In genomic region chr15:40382580-40383456, GRCh38 we compare ENCODE assay signal across 8 cellular contexts. TPM values are rescaled to one million over a fixed set of nuclear protein-coding genes. Genes with fewer than 3 reads are reported as not detected.
A peak's percentile ranks its signal among the peaks of the same experiment; 100 is the strongest.
DNase-seq lines count a peak whose midpoint lies in the region; ATAC-seq, FAIRE-seq and TF ChIP-seq lines count a peak whose summit lies in the region.

KNSTRN (plus strand) TSS chr15:40382721; CDS start chr15:40382836, 115 bp downstream.

- peak within 1 kb of the TSS; percentile 93 for H3K27ac Mint-ChIP-seq in activated T-helper 17 cell treated with anti-CD3 and anti-CD28 coated beads, Interleukin-2, amount 50 U/mL, for 72 hours
- H3K27ac Mint-ChIP-seq in natural killer cell treated with Interleukin-12 subunit alpha and Interleukin-12 subunit beta and Interleukin-15 and Interleukin-18, amount 100 ng/mL, for 72 hours: peak within 1 kb of the TSS; percentile 72 to 91

- H3K36me3 ChIP-seq in Loucy (ENCODE audit: insufficient read depth, low read length): peaks cover 16% of the 10 kb centered on the region; the same call in 1 of the 2 replicates
- H3K36me3 ChIP-seq in RWPE2 (ENCODE audit: low read depth): peaks cover 43% of the 10 kb centered on the region

- H4K20me1 ChIP-seq in Loucy (ENCODE audit: insufficient read depth, low read length, poor library complexity, severe bottlenecking): peaks cover 18% of the 10 kb centered on the region

- TF ChIP-seq CTCF in Loucy (conservative IDR thresholded peaks at IDR 0.05; ENCODE audit: low read length): no peak
- no peak for TF ChIP-seq CTCF in RWPE2 (IDR thresholded peaks at IDR 0.05; ENCODE audit: poor library complexity, severe bottlenecking)
- no peak for TF ChIP-seq CTCF in fibroblast of pulmonary artery (IDR thresholded peaks at IDR 0.05; ENCODE audit: low read length, missing control alignments)

- peak within 1 kb of the TSS; percentile 99 for H3K4me2 ChIP-seq in Loucy (ENCODE audit: low read depth, low read length, poor library complexity, severe bottlenecking)

- TF ChIP-seq POLR2A in H54 (IDR thresholded peaks at IDR 0.05; ENCODE audit: low read depth, low read length): peak; percentile 46

- peak; percentile 20 for FAIRE-seq in H54 (lab: Jason Lieb, UNC)

- no peaks in the 10 kb centered on the region for H3K9me2 ChIP-seq in Loucy (replicated peaks; ENCODE audit: low read depth, low read length)

- H3K9me3 ChIP-seq in Loucy (ENCODE audit: insufficient read depth, low read depth, low read length) (no peaks in the 10 kb centered on the region), RWPE2 (ENCODE audit: severe bottlenecking) (no peaks in the 10 kb centered on the region)

- H3K4me3 ChIP-seq in Loucy (ENCODE audit: low read length, poor library complexity, severe bottlenecking) (peak within 1 kb of the TSS; percentile 100), RWPE2 (ENCODE audit: severe bottlenecking) (peak within 1 kb of the TSS; percentile 79), fibroblast of pulmonary artery (replicated peaks; ENCODE audit: low read depth, low read length) (peak within 1 kb of the TSS; percentile 92)

- H3K27ac ChIP-seq in RWPE2 (ENCODE audit: poor library complexity, severe bottlenecking): peak within 1 kb of the TSS; percentile 52

- H3K36me3 Mint-ChIP-seq in activated T-helper 17 cell treated with anti-CD3 and anti-CD28 coated beads, Interleukin-2, amount 50 U/mL, for 72 hours (ENCODE audit: low read depth): peaks cover 33% of the 10 kb centered on the region
- peaks cover 5% of the 10 kb centered on the region for H3K36me3 Mint-ChIP-seq in natural killer cell treated with Interleukin-12 subunit alpha and Interleukin-12 subunit beta and Interleukin-15 and Interleukin-18, amount 100 ng/mL, for 72 hours

- DNase-seq in EL: peak; percentile 93
- peak; percentile 71 for DNase-seq in H54 (ENCODE audit: insufficient read length, low spot score)
- DNase-seq in RWPE2 (ENCODE audit: low spot score): peak; percentile 97
- DNase-seq in fibroblast of pulmonary artery (ENCODE audit: low read depth): peak; percentile 94
- DNase-seq in natural killer cell treated with Interleukin-12 subunit alpha and Interleukin-12 subunit beta and Interleukin-15 and Interleukin-18, amount 100 ng/mL, for 72 hours (ENCODE audit: low spot score): peak; percentile 93
- peak; percentile 93 for DNase-seq in stimulated activated naive CD4-positive, alpha-beta T cell treated with Interleukin-2 at 50 U/mL for 16 hours (lab: John Stamatoyannopoulos, UW)

- peaks cover 18% of the 10 kb centered on the region for H3K4me1 Mint-ChIP-seq in activated T-helper 17 cell treated with anti-CD3 and anti-CD28 coated beads, Interleukin-2, amount 50 U/mL, for 72 hours
- peaks cover 15 to 21% of the 10 kb centered on the region in 2 donors for H3K4me1 Mint-ChIP-seq in natural killer cell treated with Interleukin-12 subunit alpha and Interleukin-12 subunit beta and Interleukin-15 and Interleukin-18, amount 100 ng/mL, for 72 hours (ENCODE audit: low read depth in 2 of 2)

- no peaks in the 10 kb centered on the region for H3K9me3 Mint-ChIP-seq in activated T-helper 17 cell treated with anti-CD3 and anti-CD28 coated beads, Interleukin-2, amount 50 U/mL, for 72 hours
- no peaks in the 10 kb centered on the region for H3K9me3 Mint-ChIP-seq in natural killer cell treated with Interleukin-12 subunit alpha and Interleukin-12 subunit beta and Interleukin-15 and Interleukin-18, amount 100 ng/mL, for 72 hours

- H3K27me3 Mint-ChIP-seq in activated T-helper 17 cell treated with anti-CD3 and anti-CD28 coated beads, Interleukin-2, amount 50 U/mL, for 72 hours: no peaks in the 10 kb centered on the region
- no peaks in the 10 kb centered on the region for H3K27me3 Mint-ChIP-seq in natural killer cell treated with Interleukin-12 subunit alpha and Interleukin-12 subunit beta and Interleukin-15 and Interleukin-18, amount 100 ng/mL, for 72 hours

- H3K27me3 ChIP-seq in Loucy (ENCODE audit: insufficient read depth, low read length, poor library complexity, severe bottlenecking): peaks cover 3% of the 10 kb centered on the region
- H3K27me3 ChIP-seq in RWPE2 (ENCODE audit: insufficient read depth, poor library complexity, severe bottlenecking): no peaks in the 10 kb centered on the region

- ATAC-seq in RWPE2 (ENCODE audit: low read depth): peak; percentile 91
- peak; percentile 100 for ATAC-seq in activated T-helper 17 cell treated with anti-CD3 and anti-CD28 coated beads, Interleukin-2, amount 50 U/mL, for 72 hours (replicated peaks)
- ATAC-seq in natural killer cell treated with Interleukin-12 subunit alpha and Interleukin-12 subunit beta and Interleukin-15 and Interleukin-18, amount 100 ng/mL, for 72 hours: peak; percentile 99

- H3K4me3 Mint-ChIP-seq in activated T-helper 17 cell treated with anti-CD3 and anti-CD28 coated beads, Interleukin-2, amount 50 U/mL, for 72 hours: peak within 1 kb of the TSS; percentile 93
- H3K4me3 Mint-ChIP-seq in natural killer cell treated with Interleukin-12 subunit alpha and Interleukin-12 subunit beta and Interleukin-15 and Interleukin-18, amount 100 ng/mL, for 72 hours: peak within 1 kb of the TSS; percentile 96

- peaks cover 48% of the 10 kb centered on the region for H3K79me2 ChIP-seq in Loucy (ENCODE audit: insufficient read depth, low read length)

- no peaks in the 10 kb centered on the region for H3F3A ChIP-seq in Loucy (ENCODE audit: low read depth)

- peaks cover 22% of the 10 kb centered on the region for H3K4me1 ChIP-seq in Loucy (ENCODE audit: insufficient read depth, low read length, poor library complexity, severe bottlenecking)
- H3K4me1 ChIP-seq in RWPE2 (ENCODE audit: insufficient read depth, poor library complexity, severe bottlenecking): peaks cover 17% of the 10 kb centered on the region

- H3K9ac ChIP-seq in Loucy (ENCODE audit: low read depth, low read length, poor library complexity, severe bottlenecking): peak within 1 kb of the TSS; percentile 98

- H2AFZ ChIP-seq in Loucy (ENCODE audit: low read length): peak within 1 kb of the TSS; percentile 83

RNA-seq across cellular contexts. Expression of gene KNSTRN, which starts in this region (rescaled TPM):
- 10 to 100 TPM; 48.5 to 65.9 TPM for total RNA-seq in activated T-helper 17 cell treated with anti-CD3 and anti-CD28 coated beads, Interleukin-2, amount 50 U/mL, for 72 hours
- total RNA-seq in natural killer cell treated with Interleukin-12 subunit alpha and Interleukin-12 subunit beta and Interleukin-15 and Interleukin-18, amount 100 ng/mL, for 72 hours: 10 to 100 TPM; 32.4 to 75.1 TPM

Comparison
In these comparisons a context has a peak if more than half of its experiments do, and no peak if none do; other contexts are left out.
1. Peak in every context shown above with its lines: DNase-seq, ATAC-seq, H3K4me3 ChIP-seq and H3K27ac ChIP-seq.